In the genomic region with DNA sequence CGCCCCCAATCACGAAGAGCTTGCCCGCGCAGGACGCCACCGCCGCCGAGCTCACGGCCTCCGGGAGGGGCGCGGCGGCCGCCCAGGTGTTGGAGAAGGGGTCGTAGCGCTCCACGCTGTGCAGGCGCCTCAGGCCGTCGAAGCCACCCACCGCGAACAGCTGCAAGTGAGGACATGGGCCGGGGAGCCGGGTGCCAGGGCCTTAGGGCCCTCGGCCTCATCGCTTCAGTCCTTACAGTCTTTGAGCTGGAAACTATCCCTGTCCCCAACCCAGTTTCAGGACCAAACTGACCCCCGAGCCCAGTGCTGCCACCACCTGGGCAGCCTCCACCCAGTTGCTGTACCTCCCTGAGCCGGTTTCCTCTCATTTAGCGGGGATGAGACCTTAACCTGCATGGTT, we compare ENCODE assay signal across 13 cellular contexts. TPM values are rescaled to one million over a fixed set of nuclear protein-coding genes. Genes with fewer than 3 reads are reported as not detected.
A peak's percentile ranks its signal among the peaks of the same experiment; 100 is the strongest.
DNase-seq lines count a peak whose midpoint lies in the region; ATAC-seq and TF ChIP-seq lines count a peak whose summit lies in the region.
"Had no signal": no experiment of that assay in that cellular context is flagged by ENCODE, and none has a peak within 500 bp of the region (broad histone marks: within the 10 kb centered on the region; RNA-seq: fewer than 3 reads in every experiment).

No MANE protein-coding gene starts in this region.

- in situ Hi-C loops in T47D (cut with HindIII; ENCODE audit: low pct_unique_long_range_greater_than_20kb, low sequenced_read_pairs) (no loop called here), mammary epithelial cell (cut with MboI; ENCODE audit: low sequenced_read_pairs in 2 of 2) (no loop called here)

- H3K4me1 Mint-ChIP-seq in activated naive CD8-positive, alpha-beta T cell treated with anti-CD3 and anti-CD28 coated beads, Interleukin-2, amount 50 U/mL, for 24 hours, result peaks cover 12% of the 10 kb centered on the region

- peaks cover under 1% of the 10 kb centered on the region for H3K27me3 ChIP-seq in mammary epithelial cell (ENCODE audit: insufficient read depth, low read length)

- 87% methylated on average over 7 of the region's 29 CpGs for WGBS in mammary epithelial cell (ENCODE audit: low coverage, missing lambda C conversion rate)

- H3K9me3 Mint-ChIP-seq in activated naive CD8-positive, alpha-beta T cell treated with anti-CD3 and anti-CD28 coated beads, Interleukin-2, amount 50 U/mL, for 24 hours, result peaks cover 7% of the 10 kb centered on the region

- no peak overlapping the region for H3K4me3 Mint-ChIP-seq in activated naive CD8-positive, alpha-beta T cell treated with anti-CD3 and anti-CD28 coated beads, Interleukin-2, amount 50 U/mL, for 24 hours
- H3K4me3 Mint-ChIP-seq: nephron; T-helper 1 cell treated with Interleukin-12 subunit alpha and Interleukin-12 subunit beta and Interleukin-4 antibody, amounts not matched to agents 30 μg/mL and 1 μg/mL, for 36 hours had no signal

- intact Hi-C loops in mammary epithelial cell (cut with micrococcal nuclease), result no loop called here

- no peaks in the 10 kb centered on the region for H3K36me3 ChIP-seq in mammary epithelial cell (ENCODE audit: insufficient read depth, low read length)

- dilution Hi-C loops in mammary epithelial cell (cut with HindIII; ENCODE audit: low sequenced_read_pairs), result no loop called here

- H4K20me1 ChIP-seq in mammary epithelial cell (ENCODE audit: insufficient read depth, low read length), result no peaks in the 10 kb centered on the region

- H3K27ac Mint-ChIP-seq in activated naive CD8-positive, alpha-beta T cell treated with anti-CD3 and anti-CD28 coated beads, Interleukin-2, amount 50 U/mL, for 24 hours, result no peak overlapping the region
- H3K27ac Mint-ChIP-seq: nephron; T-helper 1 cell treated with Interleukin-12 subunit alpha and Interleukin-12 subunit beta and Interleukin-4 antibody, amounts not matched to agents 30 μg/mL and 1 μg/mL, for 36 hours had no signal

- H3K27me3 Mint-ChIP-seq in activated naive CD8-positive, alpha-beta T cell treated with anti-CD3 and anti-CD28 coated beads, Interleukin-2, amount 50 U/mL, for 24 hours, result peaks cover 18% of the 10 kb centered on the region

- H3K79me2 ChIP-seq in mammary epithelial cell (ENCODE audit: insufficient read depth, low read length), result no peaks in the 10 kb centered on the region

- CTCF ChIA-PET in mammary epithelial cell (lab: Charles Lee; ENCODE audit: low non-redundant PET), result interaction anchor here (0.6 kb wide), 1 partner anchor 26 kb away, joined by 7 read pairs; no protein-coding TSS in a partner anchor

- H3K9me3 ChIP-seq in mammary epithelial cell (replicated peaks; ENCODE audit: insufficient read depth, low read length), result peaks cover 5% of the 10 kb centered on the region

- DNase-seq in T47D (ENCODE audit: low read depth in 1 of 2, low spot score in 1 of 2) (peak; percentile 48 to 64), mammary epithelial cell (no peak), OCI-M1 (lab: John Stamatoyannopoulos, UW) (peak; percentile 55), fibroblast of villous mesenchyme (ENCODE audit: low read depth) (no peak), DMS114 treated with DMSO at 0.1 percent for 48 hours (lab: John Stamatoyannopoulos, UW; ENCODE audit: unreplicated experiment) (no peak), NCI-H2227 treated with DMSO at 0.1 percent for 48 hours (lab: John Stamatoyannopoulos, UW) (no peak)
- DNase-seq in activated naive CD8-positive, alpha-beta T cell treated with anti-CD3 and anti-CD28 coated beads, Interleukin-2, amount 50 U/mL, for 24 hours, result no peak
- DNase-seq: activated CD8-positive, alpha-beta memory T cell treated with anti-CD3 and anti-CD28 coated beads for 24 hours; NCI-H1092 had no signal

- TF ChIP-seq CTCF in mammary epithelial cell (conservative IDR thresholded peaks at IDR 0.05 in 1 of 2, IDR thresholded peaks at IDR 0.05 in 1 of 2; ENCODE audit: extremely low read depth in 1 of 2, insufficient read depth in 1 of 2, low read depth in 1 of 2, low read length in 2 of 2) (peak in 1 of 2 donors; percentile 25), fibroblast of villous mesenchyme (IDR thresholded peaks at IDR 0.05; ENCODE audit: insufficient read depth, low read depth, low read length) (peak; percentile 27)

- H3K4me2 ChIP-seq in mammary epithelial cell (ENCODE audit: insufficient read depth, low read depth, low read length), result no peak overlapping the region

- no peak for ATAC-seq in HG02642 (IDR thresholded peaks at IDR 0.05; ENCODE audit: poor library complexity, unreplicated experiment)
- no peak for ATAC-seq in activated naive CD8-positive, alpha-beta T cell treated with anti-CD3 and anti-CD28 coated beads, Interleukin-2, amount 50 U/mL, for 24 hours

- H3K4me1 ChIP-seq in mammary epithelial cell (ENCODE audit: insufficient read depth, low read length), result peaks cover 15% of the 10 kb centered on the region

- H3K4me3 ChIP-seq in mammary epithelial cell (replicated peaks in 1 of 3; ENCODE audit: insufficient read depth in 1 of 3, low read depth in 2 of 3, low read length in 3 of 3) (no peak overlapping the region), fibroblast of villous mesenchyme (ENCODE audit: low read depth, low read length) (no peak overlapping the region)

- no peak overlapping the region for H3K9ac ChIP-seq in mammary epithelial cell (ENCODE audit: insufficient read depth, low read length)

- H2AFZ ChIP-seq in mammary epithelial cell (ENCODE audit: low read depth, low read length), result no peak overlapping the region

- peaks cover 3% of the 10 kb centered on the region for H3K36me3 Mint-ChIP-seq in activated naive CD8-positive, alpha-beta T cell treated with anti-CD3 and anti-CD28 coated beads, Interleukin-2, amount 50 U/mL, for 24 hours (ENCODE audit: low read depth)

- no peak overlapping the region for H3K27ac ChIP-seq in mammary epithelial cell (ENCODE audit: insufficient read depth, low read depth, low read length)
- H3K27ac ChIP-seq: HL-60 had no signal

- no TSS peak for BruUV-seq in mammary epithelial cell (replicated peaks; lab: Mats Ljungman, UMichigan)

RNA-seq across cellular contexts. Expression of a gene that starts 7.6 kb away (rescaled TPM):
- 1 to 10 TPM; 2.4 to 3.7 TPM for total RNA-seq in mammary epithelial cell
- 0.43 TPM for polyA plus RNA-seq in mammary epithelial cell
- not detected for polyA minus RNA-seq in mammary epithelial cell
- total RNA-seq in fibroblast of villous mesenchyme, result 1.3 and 3.2 TPM in 2 replicates

RNA-seq across cellular contexts. Expression of a gene that starts 26.1 kb away (rescaled TPM):
- 1,000 to 10,000 TPM; 1,423 to 2,367 TPM for total RNA-seq in mammary epithelial cell
- polyA plus RNA-seq in mammary epithelial cell, result 3,767 TPM
- 2,014 TPM for polyA minus RNA-seq in mammary epithelial cell
- total RNA-seq in fibroblast of villous mesenchyme, result 1,703 and 1,758 TPM in 2 replicates

Comparison
In these comparisons a context has a peak if more than half of its experiments do, and no peak if none do; other contexts are left out.
1. DNase-seq: peak in T47D (2 of 2) and OCI-M1 (single experiment); none in mammary epithelial cell (single experiment), fibroblast of villous mesenchyme (single experiment), DMS114 treated with DMSO at 0.1 percent for 48 hours (single experiment), activated naive CD8-positive, alpha-beta T cell treated with anti-CD3 and anti-CD28 coated beads, Interleukin-2, amount 50 U/mL, for 24 hours (single experiment) and NCI-H2227 treated with DMSO at 0.1 percent for 48 hours (single experiment).